8 cellular contexts compared by ENCODE assay signal in the genomic region with DNA sequence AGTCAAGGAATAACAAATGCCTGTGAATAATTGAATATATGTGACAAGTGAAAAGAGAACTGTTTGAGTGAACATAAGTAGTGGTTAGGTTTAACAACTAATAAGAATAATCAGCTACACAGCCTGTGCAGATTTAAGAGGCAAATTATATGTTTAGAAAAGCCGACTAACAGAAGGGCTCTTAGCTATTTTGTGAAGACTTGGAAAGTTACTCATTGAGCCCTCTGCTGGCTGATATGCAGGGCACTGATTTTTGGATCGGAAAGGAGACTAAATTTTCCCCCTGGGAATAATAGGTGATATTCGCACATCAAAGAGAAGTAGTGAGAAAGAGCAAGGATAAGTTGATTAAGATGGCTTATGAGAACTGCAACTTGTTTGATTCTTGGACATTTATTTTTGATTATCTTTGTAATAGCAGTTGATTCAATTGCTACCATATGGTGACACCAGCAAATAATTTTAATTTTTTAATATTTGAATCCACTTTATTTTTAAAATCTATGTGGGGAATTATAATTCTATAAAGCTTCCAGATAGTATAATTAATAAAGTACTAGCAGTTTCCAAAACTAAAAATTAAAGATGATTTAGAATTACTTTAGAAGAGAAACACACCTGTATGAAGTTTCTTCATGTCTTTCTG.
DNase-seq lines count a peak whose midpoint lies in the region; ATAC-seq and TF ChIP-seq lines count a peak whose summit lies in the region.

No MANE protein-coding gene starts in this region.

- intact Hi-C loops in breast epithelium (cut with DNase I; ENCODE audit: low total_unique reads): no loop called here
- intact Hi-C loops in lower lobe of right lung (cut with DNase I): no loop called here

- no peaks in the 10 kb centered on the region for H3K27me3 Mint-ChIP-seq in stimulated activated naive B cell treated with anti-CD40 and anti-IgM and Interleukin-4, amounts not matched to agents 10 μg/mL and 1 μg/mL and 100 μg/mL, for 72 hours

- no peaks in the 10 kb centered on the region for H3K4me1 Mint-ChIP-seq in stimulated activated naive B cell treated with anti-CD40 and anti-IgM and Interleukin-4, amounts not matched to agents 10 μg/mL and 1 μg/mL and 100 μg/mL, for 72 hours

- H3K4me3 ChIP-seq in breast epithelium (no peak overlapping the region), lower lobe of right lung (no peak overlapping the region)

- H3K27ac ChIP-seq in breast epithelium (no peak overlapping the region), lower lobe of right lung (no peak overlapping the region)

- ATAC-seq in lower lobe of right lung (peak in 1 of 2 donors; percentile 46), HG03097 (IDR thresholded peaks at IDR 0.05; ENCODE audit: low FRiP score, unreplicated experiment) (no peak)
- ATAC-seq in stimulated activated naive B cell treated with anti-CD40 and anti-IgM and Interleukin-4, amounts not matched to agents 10 μg/mL and 1 μg/mL and 100 μg/mL, for 72 hours (replicated peaks): no peak

- peak; percentile 6 for DNase-seq in SKM-1 (lab: John Stamatoyannopoulos, UW; ENCODE audit: unreplicated experiment)
- no peak for DNase-seq in SKM-1 treated with dmso at 0.1 percent for 144 hours (lab: John Stamatoyannopoulos, UW; ENCODE audit: unreplicated experiment)
- peak; percentile 24 for DNase-seq in NCI-H2107 treated with DMSO at 0.1 percent for 48 hours (lab: John Stamatoyannopoulos, UW; ENCODE audit: unreplicated experiment)
- DNase-seq in breast epithelium (ENCODE audit: low spot score in 2 of 2): no peak
- DNase-seq in lower lobe of right lung: no peak
- DNase-seq in NCI-H510A treated with DMSO at 0.1 percent for 48 hours (lab: John Stamatoyannopoulos, UW): no peak
- no peak for DNase-seq in stimulated activated naive B cell treated with anti-CD40 and anti-IgM and Interleukin-4, amounts not matched to agents 10 μg/mL and 1 μg/mL and 100 μg/mL, for 72 hours

- no peak overlapping the region for H3K27ac Mint-ChIP-seq in stimulated activated naive B cell treated with anti-CD40 and anti-IgM and Interleukin-4, amounts not matched to agents 10 μg/mL and 1 μg/mL and 100 μg/mL, for 72 hours

- no peak overlapping the region for H3K4me3 Mint-ChIP-seq in stimulated activated naive B cell treated with anti-CD40 and anti-IgM and Interleukin-4, amounts not matched to agents 10 μg/mL and 1 μg/mL and 100 μg/mL, for 72 hours

- H3K27me3 ChIP-seq in breast epithelium (no peaks in the 10 kb centered on the region), lower lobe of right lung (ENCODE audit: low read depth) (no peaks in the 10 kb centered on the region)

- H3K9me3 Mint-ChIP-seq in stimulated activated naive B cell treated with anti-CD40 and anti-IgM and Interleukin-4, amounts not matched to agents 10 μg/mL and 1 μg/mL and 100 μg/mL, for 72 hours: no peaks in the 10 kb centered on the region

- H3K36me3 Mint-ChIP-seq in stimulated activated naive B cell treated with anti-CD40 and anti-IgM and Interleukin-4, amounts not matched to agents 10 μg/mL and 1 μg/mL and 100 μg/mL, for 72 hours: no peaks in the 10 kb centered on the region

- no peak for TF ChIP-seq POLR2A in breast epithelium (IDR thresholded peaks at IDR 0.05)

- H3K9me3 ChIP-seq in breast epithelium (no peaks in the 10 kb centered on the region), lower lobe of right lung (no peaks in the 10 kb centered on the region)

- TF ChIP-seq CTCF in breast epithelium (IDR thresholded peaks at IDR 0.05): peak; percentile 9 to 44 (median 39)
- peak; percentile 66 for TF ChIP-seq CTCF in lower lobe of right lung (IDR thresholded peaks at IDR 0.05)

- no peaks in the 10 kb centered on the region for H3K4me1 ChIP-seq in breast epithelium
- no peaks in the 10 kb centered on the region for H3K4me1 ChIP-seq in lower lobe of right lung

- H3K36me3 ChIP-seq in breast epithelium (no peaks in the 10 kb centered on the region), lower lobe of right lung (no peaks in the 10 kb centered on the region)

Comparison
In these comparisons a context has a peak if more than half of its experiments do, and no peak if none do; other contexts are left out.
1. DNase-seq: peak in SKM-1 (single experiment) and NCI-H2107 treated with DMSO at 0.1 percent for 48 hours (single experiment); none in SKM-1 treated with dmso at 0.1 percent for 144 hours (single experiment), breast epithelium (0 of 2), lower lobe of right lung (single experiment), NCI-H510A treated with DMSO at 0.1 percent for 48 hours (single experiment) and stimulated activated naive B cell treated with anti-CD40 and anti-IgM and Interleukin-4, amounts not matched to agents 10 μg/mL and 1 μg/mL and 100 μg/mL, for 72 hours (single experiment).